ENCODE assay signal across 16 cellular contexts in the genomic region with DNA sequence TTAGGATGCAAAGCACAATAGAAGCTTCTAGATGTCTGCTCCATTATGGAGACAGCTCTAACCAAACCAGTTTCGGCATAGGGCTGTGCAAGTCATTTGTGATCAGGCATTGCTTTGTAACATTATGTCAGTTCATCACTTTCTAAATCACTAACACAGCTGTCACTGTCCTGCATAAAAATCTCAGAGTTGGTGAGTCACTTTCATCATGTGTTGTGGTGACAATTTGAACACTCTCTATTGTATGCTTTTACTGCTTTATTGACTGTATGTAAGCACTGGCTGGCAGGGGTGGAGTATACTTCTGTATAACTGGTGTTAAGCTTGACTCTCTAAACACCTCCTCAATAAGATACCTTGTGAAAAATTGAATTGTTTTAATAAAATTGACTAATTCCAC.
A peak's percentile ranks its signal among the peaks of the same experiment; 100 is the strongest.
DNase-seq lines count a peak whose midpoint lies in the region; ATAC-seq lines count a peak whose summit lies in the region.
"Had no signal": no experiment of that assay in that cellular context is flagged by ENCODE, and none has a peak within 500 bp of the region (broad histone marks: within the 10 kb centered on the region; RNA-seq: fewer than 3 reads in every experiment).

No MANE protein-coding gene starts in this region.

- peaks cover 9% of the 10 kb centered on the region for H3K27me3 Mint-ChIP-seq in activated T-helper 17 cell treated with anti-CD3 and anti-CD28 coated beads, Interleukin-2, amount 50 U/mL, for 72 hours
- peaks cover 10% of the 10 kb centered on the region for H3K27me3 Mint-ChIP-seq in activated T-cell treated with anti-CD3 and anti-CD28 coated beads, Interleukin-2, amount 50 U/mL, for 24 hours

- H3K4me3 Mint-ChIP-seq in activated T-helper 17 cell treated with anti-CD3 and anti-CD28 coated beads, Interleukin-2, amount 50 U/mL, for 72 hours: no peak overlapping the region
- no peak overlapping the region for H3K4me3 Mint-ChIP-seq in activated T-cell treated with anti-CD3 and anti-CD28 coated beads, Interleukin-2, amount 50 U/mL, for 24 hours
- H3K4me3 Mint-ChIP-seq: T-helper 1 cell treated with Interleukin-12 subunit alpha and Interleukin-12 subunit beta and Interleukin-4 antibody, amounts not matched to agents 30 μg/mL and 1 μg/mL, for 36 hours had no signal

- peak; percentile 95 for ATAC-seq in GM18499 (IDR thresholded peaks at IDR 0.05; ENCODE audit: insufficient read depth, unreplicated experiment)
- ATAC-seq in GM18907 (IDR thresholded peaks at IDR 0.05; ENCODE audit: unreplicated experiment): peak; percentile 51
- peak; percentile 63 for ATAC-seq in HG02884 (IDR thresholded peaks at IDR 0.05; ENCODE audit: unreplicated experiment)
- peak; percentile 75 for ATAC-seq in activated T-helper 17 cell treated with anti-CD3 and anti-CD28 coated beads, Interleukin-2, amount 50 U/mL, for 72 hours (replicated peaks)
- no peak for ATAC-seq in GM21360 (IDR thresholded peaks at IDR 0.05; ENCODE audit: unreplicated experiment)
- ATAC-seq: left ventricle myocardium superior had no signal

- intact Hi-C loops in posterior cingulate gyrus (cut with DNase I): no loop called here

- no peak overlapping the region for H3K27ac Mint-ChIP-seq in activated T-helper 17 cell treated with anti-CD3 and anti-CD28 coated beads, Interleukin-2, amount 50 U/mL, for 72 hours
- H3K27ac Mint-ChIP-seq in activated T-cell treated with anti-CD3 and anti-CD28 coated beads, Interleukin-2, amount 50 U/mL, for 24 hours: no peak overlapping the region
- H3K27ac Mint-ChIP-seq: T-helper 1 cell treated with Interleukin-12 subunit alpha and Interleukin-12 subunit beta and Interleukin-4 antibody, amounts not matched to agents 30 μg/mL and 1 μg/mL, for 36 hours had no signal

- no peaks in the 10 kb centered on the region for H3K4me1 Mint-ChIP-seq in activated T-helper 17 cell treated with anti-CD3 and anti-CD28 coated beads, Interleukin-2, amount 50 U/mL, for 72 hours
- no peaks in the 10 kb centered on the region for H3K4me1 Mint-ChIP-seq in activated T-cell treated with anti-CD3 and anti-CD28 coated beads, Interleukin-2, amount 50 U/mL, for 24 hours (ENCODE audit: low read depth)

- H3K9me3 Mint-ChIP-seq in activated T-helper 17 cell treated with anti-CD3 and anti-CD28 coated beads, Interleukin-2, amount 50 U/mL, for 72 hours: no peaks in the 10 kb centered on the region
- no peaks in the 10 kb centered on the region for H3K9me3 Mint-ChIP-seq in activated T-cell treated with anti-CD3 and anti-CD28 coated beads, Interleukin-2, amount 50 U/mL, for 24 hours
- H3K9me3 Mint-ChIP-seq: T-helper 1 cell treated with Interleukin-12 subunit alpha and Interleukin-12 subunit beta and Interleukin-4 antibody, amounts not matched to agents 30 μg/mL and 1 μg/mL, for 36 hours had no signal

- no peaks in the 10 kb centered on the region for H3K36me3 Mint-ChIP-seq in activated T-helper 17 cell treated with anti-CD3 and anti-CD28 coated beads, Interleukin-2, amount 50 U/mL, for 72 hours (ENCODE audit: low read depth)
- H3K36me3 Mint-ChIP-seq in activated T-cell treated with anti-CD3 and anti-CD28 coated beads, Interleukin-2, amount 50 U/mL, for 24 hours (ENCODE audit: low read depth): no peaks in the 10 kb centered on the region

- DNase-seq in OCI-M2 (lab: John Stamatoyannopoulos, UW; ENCODE audit: unreplicated experiment): no peak
- DNase-seq in posterior cingulate gyrus: no peak
- no peak for DNase-seq in activated T-cell treated with anti-CD3 and anti-CD28 coated beads, Interleukin-2, amount 50 U/mL, for 24 hours
- DNase-seq: activated CD4-positive, CD25-positive, alpha-beta regulatory T cell; BE2C; HCEC 1CT; Karpas-422; left ventricle myocardium superior; NCI-H1417 treated with DMSO at 0.1 percent for 48 hours; Right ventricle myocardium superior had no signal
